In genomic region chr13:26590951-26591350, GRCh38 we compare ENCODE assay signal across 13 cellular contexts.
"Had no signal": no experiment of that assay in that cellular context is flagged by ENCODE, and none has a peak within 500 bp of the region (broad histone marks: within the 10 kb centered on the region; RNA-seq: fewer than 3 reads in every experiment).

No MANE protein-coding gene starts in this region.

- H3K4me3 ChIP-seq: esophagus muscularis mucosa, left lung, stomach, uterus had no signal

- DNase-seq: activated CD8-positive, alpha-beta memory T cell treated with anti-CD3 and anti-CD28 coated beads, Interleukin-2, amount 50 U/mL, for 4 hours; activated CD8-positive, alpha-beta T cell treated with anti-CD3 and anti-CD28 coated beads for 36 hours; activated gamma-delta T cell treated with Interleukin-2 at 50 U/mL for 16 hours; activated naive CD8-positive, alpha-beta T cell treated with anti-CD3 and anti-CD28 coated beads for 36 hours; activated T-cell treated with anti-CD3 and anti-CD28 coated beads, Interleukin-2, amount 50 U/mL, for 72 hours; dorsolateral prefrontal cortex; left lung; mesenchymal stem cell; stomach; uterus had no signal

- H3K27me3 ChIP-seq: dorsolateral prefrontal cortex, esophagus muscularis mucosa, left lung, stomach, uterus had no signal

- FAIRE-seq: endometrium, islet of Langerhans had no signal

- H3K4me1 ChIP-seq: left lung, uterus had no signal

- H3K9me3 ChIP-seq: esophagus muscularis mucosa, left lung, uterus had no signal

- H3K27ac ChIP-seq: esophagus muscularis mucosa, left lung, stomach, uterus had no signal

- H3K36me3 ChIP-seq: esophagus muscularis mucosa, left lung, stomach, uterus had no signal

- ATAC-seq: activated CD8-positive, alpha-beta T cell treated with anti-CD3 and anti-CD28 coated beads for 36 hours; activated T-cell treated with anti-CD3 and anti-CD28 coated beads, Interleukin-2, amount 50 U/mL, for 72 hours; left lung had no signal
